1 cellular context compared by ENCODE assay signal in the genomic region with DNA sequence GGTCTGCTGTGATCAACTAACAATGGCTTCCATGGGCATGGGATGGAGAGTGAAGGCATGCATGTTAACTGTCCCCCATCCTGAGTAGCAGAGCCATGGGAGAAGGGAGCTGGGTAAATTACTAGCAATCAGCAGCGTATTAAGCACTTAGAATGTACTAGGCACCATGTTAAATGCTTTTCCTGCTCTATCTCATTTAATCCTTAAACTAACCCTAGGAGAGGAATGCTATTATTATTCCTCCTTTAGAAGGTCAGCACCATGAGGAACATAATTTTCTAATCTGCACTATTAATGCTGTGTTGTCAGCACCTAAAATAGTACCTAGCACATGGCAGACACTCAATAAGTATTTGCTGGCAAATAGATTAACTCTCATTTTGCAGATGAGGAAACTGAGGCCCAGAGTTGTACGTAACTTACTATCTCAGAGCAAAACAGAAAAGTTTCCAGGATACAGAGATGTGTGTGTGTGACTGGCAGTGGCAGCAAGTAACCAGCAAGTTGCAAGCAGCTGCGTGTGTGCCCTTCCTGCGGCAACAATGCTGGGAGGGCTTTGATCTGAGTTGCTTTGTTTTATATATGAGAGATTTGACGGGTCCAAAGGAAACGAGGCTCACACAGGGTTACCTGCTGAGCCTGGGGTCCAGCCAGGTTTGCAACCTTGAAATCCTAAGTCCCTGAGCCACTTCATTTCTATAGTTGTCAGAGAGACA.
TF ChIP-seq lines count a peak whose summit lies in the region.

No MANE protein-coding gene starts in this region.

TF ChIP-seq in GM12891, 5 proteins besides CTCF, POLR2A, EP300 and RAD21 (continued from another document):
- TF ChIP-seq TAF1 (IDR thresholded peaks at IDR 0.05; ENCODE audit: low read depth, low read length) (no peak), POLR2AphosphoS5 (IDR thresholded peaks at IDR 0.05; ENCODE audit: low read depth, low read length) (no peak)
